ENCODE assay signal across 28 cellular contexts in genomic region chr14:42368234-42368633, GRCh38.
"Had no signal": no experiment of that assay in that cellular context is flagged by ENCODE, and none has a peak within 500 bp of the region (broad histone marks: within the 10 kb centered on the region; RNA-seq: fewer than 3 reads in every experiment).

No MANE protein-coding gene starts in this region.

- H3K27ac ChIP-seq: neutrophil, pancreas, psoas muscle, skin epidermis, spleen, suprapubic skin, testis, tibial artery, transverse colon, upper lobe of right lung, uterus had no signal

- H3K4me3 ChIP-seq: pancreas, psoas muscle, skin epidermis, smooth muscle cell, spleen, suprapubic skin, testis, tibial artery, transverse colon, upper lobe of right lung, uterus had no signal

- FAIRE-seq: pancreas had no signal

- H3K36me3 ChIP-seq: neutrophil, pancreas, spleen, suprapubic skin, tibial artery, transverse colon, upper lobe of right lung, uterus had no signal

- H3K9me3 ChIP-seq: neutrophil, pancreas, psoas muscle, suprapubic skin, testis, tibial artery, upper lobe of right lung, uterus had no signal

- DNase-seq: naive thymus-derived CD8-positive, alpha-beta T cell; nephron progenitor cell; nucleus accumbens; pancreas; psoas muscle; right cardiac atrium; spleen; stimulated activated CD4-positive, alpha-beta T cell treated with anti-CD3 and anti-CD28 coated beads, Interleukin-12 subunit alpha, Interleukin-12 subunit beta, amount 100 ng/mL, for 4 hours; stimulated activated CD4-positive, alpha-beta T cell treated with anti-CD3 and anti-CD28 coated beads, Interleukin-1b, Interleukin-23, amount 100 ng/mL, for 48 hours; stimulated activated CD4-positive, alpha-beta T cell treated with anti-CD3 and anti-CD28 coated beads, Interleukin-4, amount 100 ng/mL, for 1 hour; stimulated activated CD4-positive, alpha-beta T cell treated with anti-CD3 and anti-CD28 coated beads, Interleukin-4, amount 100 ng/mL, for 4 hours; stimulated activated CD8-positive, alpha-beta memory T cell treated with anti-CD3 and anti-CD28 coated beads, Interleukin-4, amount 100 ng/mL, for 48 hours; stimulated activated naive CD4-positive, alpha-beta T cell; stimulated activated naive CD8-positive, alpha-beta T cell treated with anti-CD3 and anti-CD28 coated beads, Interleukin-15, amount 100 ng/mL, for 72 hours; stimulated activated naive CD8-positive, alpha-beta T cell treated with anti-CD3 and anti-CD28 coated beads, Interleukin-15, Interleukin-2, amounts not matched to agents 100 U/mL and 50 U/mL, for 24 hours; substantia nigra; testis; tibial artery; transverse colon; upper lobe of right lung; uterus had no signal

- ATAC-seq: naive thymus-derived CD8-positive, alpha-beta T cell; natural killer cell treated with Interleukin-12 subunit alpha and Interleukin-12 subunit beta and Interleukin-15 and Interleukin-18, amount 100 ng/mL, for 72 hours; pancreas; psoas muscle; right cardiac atrium; sciatic nerve; stimulated activated memory B cell treated with anti-CD40 and anti-IgM and Interleukin-4, amounts not matched to agents 10 μg/mL and 1 μg/mL and 100 μg/mL, for 72 hours; stimulated activated naive CD8-positive, alpha-beta T cell treated with anti-CD3 and anti-CD28 coated beads, Interleukin-15, amount 100 ng/mL, for 72 hours; stimulated activated naive CD8-positive, alpha-beta T cell treated with anti-CD3 and anti-CD28 coated beads, Interleukin-15, Interleukin-2, amounts not matched to agents 100 U/mL and 50 U/mL, for 24 hours; upper lobe of right lung had no signal

- H3K4me1 ChIP-seq: pancreas, psoas muscle, spleen, suprapubic skin, testis, tibial artery, transverse colon, upper lobe of right lung, uterus had no signal

- H3K27me3 ChIP-seq: neutrophil, pancreas, spleen, suprapubic skin, testis, tibial artery, transverse colon, upper lobe of right lung, uterus had no signal

- H3K4me2 ChIP-seq: smooth muscle cell had no signal
